In the genomic region with DNA sequence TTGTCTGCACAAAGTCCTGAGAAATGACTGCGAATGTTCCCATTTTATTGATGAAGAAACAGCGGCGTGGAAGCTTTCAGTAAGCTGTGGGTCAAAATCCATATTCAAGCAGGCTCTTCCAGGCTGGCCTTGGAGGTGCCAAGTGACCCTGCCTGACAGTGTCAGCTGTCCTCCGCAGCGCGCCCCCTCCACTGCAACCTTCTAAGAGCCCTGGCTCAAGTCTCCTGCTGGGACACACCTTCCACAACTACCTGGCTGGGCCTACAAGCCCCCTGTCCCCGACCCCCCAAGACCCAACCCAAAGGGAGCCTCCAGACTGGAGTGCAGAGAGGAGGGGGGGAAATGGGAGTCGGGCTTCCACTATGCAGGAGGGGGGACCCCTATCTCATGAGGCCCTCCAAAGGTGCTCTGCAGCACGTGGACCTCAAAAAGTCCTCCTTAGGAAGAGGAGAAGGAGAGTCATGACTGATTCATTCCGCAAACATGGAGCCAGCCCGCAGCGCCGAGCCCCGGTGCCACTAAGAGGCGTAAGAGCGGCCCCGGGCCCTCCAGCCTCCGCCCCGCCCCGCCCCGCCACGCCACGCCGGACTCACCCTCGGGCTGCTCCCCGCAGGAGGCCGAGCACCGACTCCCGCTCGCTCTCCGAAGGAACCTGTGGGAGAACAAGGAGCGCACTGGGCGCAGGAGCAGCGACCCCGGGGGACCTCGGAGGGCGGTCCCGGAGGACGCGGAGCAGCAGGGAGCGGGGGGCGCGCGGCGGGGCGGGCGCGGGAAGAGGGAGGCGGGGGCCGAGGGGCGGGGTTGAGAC, we compare ENCODE assay signal across 9 cellular contexts. TPM values are rescaled to one million over a fixed set of nuclear protein-coding genes. Genes with fewer than 3 reads are reported as not detected.
DNase-seq lines count a peak whose midpoint lies in the region; ATAC-seq, FAIRE-seq and TF ChIP-seq lines count a peak whose summit lies in the region.
"Had no signal": no experiment of that assay in that cellular context is flagged by ENCODE, and none has a peak within 500 bp of the region (broad histone marks: within the 10 kb centered on the region; RNA-seq: fewer than 3 reads in every experiment).

No MANE protein-coding gene starts in this region.

- TF ChIP-seq POLR2A in gastrocnemius medialis (IDR thresholded peaks at IDR 0.05), result no peak

- no peak for TF ChIP-seq CTCF in astrocyte (IDR thresholded peaks at IDR 0.05; ENCODE audit: insufficient read depth, low read depth, low read length)
- TF ChIP-seq CTCF in gastrocnemius medialis (IDR thresholded peaks at IDR 0.05 in 4 of 5, conservative IDR thresholded peaks at IDR 0.05 in 1 of 5), result no peak

- H4K20me1 ChIP-seq in astrocyte (ENCODE audit: insufficient read depth, low read length), result peaks cover 45% of the 10 kb centered on the region

- H3K4me3 Mint-ChIP-seq in astrocyte (ENCODE audit: unreplicated experiment), result peak overlapping the region; percentile 87

- H3K36me3 ChIP-seq in astrocyte (ENCODE audit: insufficient read depth, low read length) (peaks cover 14% of the 10 kb centered on the region), gastrocnemius medialis (no peaks in the 10 kb centered on the region)

- no peak overlapping the region for H3K27ac Mint-ChIP-seq in astrocyte (ENCODE audit: unreplicated experiment)

- H3K9me3 Mint-ChIP-seq in astrocyte (ENCODE audit: unreplicated experiment), result no peaks in the 10 kb centered on the region

- H3K4me2 ChIP-seq in astrocyte (ENCODE audit: low read length), result peak overlapping the region; percentile 85

- intact Hi-C loops in gastrocnemius medialis (cut with DNase I; ENCODE audit: low total_unique reads), result no loop called here

- DNase-seq in NCI-H2196 (lab: John Stamatoyannopoulos, UW; ENCODE audit: unreplicated experiment), result peak; percentile 44
- DNase-seq in NCI-H2196 treated with DMSO at 0.1 percent for 48 hours (lab: John Stamatoyannopoulos, UW; ENCODE audit: unreplicated experiment), result no peak
- peak; percentile 48 for DNase-seq in NCI-H460 (ENCODE audit: extremely low read depth, low read depth)
- DNase-seq in astrocyte (ENCODE audit: low read depth), result peak; percentile 67
- DNase-seq in gastrocnemius medialis, result peak in 1 of 2 donors; percentile 21
- no peak for DNase-seq in KG1 (lab: John Stamatoyannopoulos, UW)
- no peak for DNase-seq in activated CD4-positive, CD25-positive, alpha-beta regulatory T cell treated with anti-CD3 and anti-CD28 coated beads, Interleukin-2, amount 50 U/mL, for 72 hours
- DNase-seq: DND-41 had no signal

- peak overlapping the region; percentile 54 for H3K4me3 ChIP-seq in astrocyte (ENCODE audit: insufficient read depth, low read depth, low read length)
- peak overlapping the region; percentile 45 for H3K4me3 ChIP-seq in iPS-11a (ENCODE audit: low read depth, low read length)
- peak overlapping the region; percentile 46 to 77 (median 68) for H3K4me3 ChIP-seq in gastrocnemius medialis

- H3K36me3 Mint-ChIP-seq in astrocyte (ENCODE audit: low read depth, unreplicated experiment), result peaks cover 11% of the 10 kb centered on the region

- peak overlapping the region; percentile 56 for H2AFZ ChIP-seq in astrocyte (ENCODE audit: low read depth, low read length)

- no peaks in the 10 kb centered on the region for H3K79me2 ChIP-seq in astrocyte (ENCODE audit: insufficient read depth, low read length)

- peak; percentile 64 to 71 for ATAC-seq in gastrocnemius medialis

- H3K4me1 ChIP-seq in astrocyte (ENCODE audit: insufficient read depth, low read length), result peaks cover 15% of the 10 kb centered on the region
- peaks cover 4 to 5% of the 10 kb centered on the region in 2 donors for H3K4me1 ChIP-seq in gastrocnemius medialis

- H3K9ac ChIP-seq in astrocyte (ENCODE audit: low read length), result peak overlapping the region; percentile 77

- FAIRE-seq in astrocyte (lab: Jason Lieb, UNC), result no peak

- in situ Hi-C loops in gastrocnemius medialis (cut with MboI; ENCODE audit: low sequenced_read_pairs in 4 of 4), result no loop called here

- H3K27me3 Mint-ChIP-seq in astrocyte (ENCODE audit: low read depth, unreplicated experiment), result peaks cover 21% of the 10 kb centered on the region

- no peaks in the 10 kb centered on the region for H3K27me3 ChIP-seq in astrocyte (ENCODE audit: insufficient read depth, low read length)
- H3K27me3 ChIP-seq in gastrocnemius medialis, result no peaks in the 10 kb centered on the region

- H3K9me3 ChIP-seq in astrocyte (ENCODE audit: insufficient read depth, low read depth, low read length) (no peaks in the 10 kb centered on the region), gastrocnemius medialis (no peaks in the 10 kb centered on the region)

- H3K27ac ChIP-seq in astrocyte (ENCODE audit: low read depth, low read length) (no peak overlapping the region), gastrocnemius medialis (peak overlapping the region in 2 of 4 donors; percentile 16 to 35)

- H3K4me1 Mint-ChIP-seq in astrocyte (ENCODE audit: low read depth, unreplicated experiment), result peaks cover 15% of the 10 kb centered on the region

RNA-seq across cellular contexts. Expression of a gene that starts 0.6 kb away (rescaled TPM):
- 9.6 and 13.4 TPM in 2 replicates for total RNA-seq in NCI-H460 (2014; rRNA removed; shearing (Covaris generic))
- 72.9 and 82.6 TPM in 2 replicates for polyA plus RNA-seq in NCI-H460 (2014; cell fraction: nucleus; rRNA removed)
- total RNA-seq in astrocyte, result 5.9 and 6.5 TPM in 2 replicates
- 1 to 10 TPM in 2 of 4 donors, under 1 TPM in 2; 0.12 to 2.4 (median 1.1) TPM for total RNA-seq in gastrocnemius medialis

RNA-seq across cellular contexts. Expression of a gene that starts 14.6 kb away (rescaled TPM):
- total RNA-seq in NCI-H460 (2014; rRNA removed; shearing (Covaris generic)), result not detected in 2 replicates
- polyA plus RNA-seq in NCI-H460 (2014; cell fraction: nucleus; rRNA removed), result 0.17 TPM in 1 of 2 replicates, not detected in the other
- not detected in 2 replicates for total RNA-seq in astrocyte
- 10 to 100 TPM; 18.4 to 28.2 (median 20.8) TPM for total RNA-seq in gastrocnemius medialis

RNA-seq across cellular contexts. Expression of a gene that starts 52.1 kb away (rescaled TPM):
- total RNA-seq in NCI-H460 (2014; rRNA removed; shearing (Covaris generic)), result 0.09 TPM in 1 of 2 replicates, not detected in the other
- not detected in 2 replicates for polyA plus RNA-seq in NCI-H460 (2014; cell fraction: nucleus; rRNA removed)
- total RNA-seq in astrocyte (0.16 TPM in 1 of 2 replicates, not detected in the other), gastrocnemius medialis (not detected)

RNA-seq across cellular contexts. Expression of a gene that starts 53.6 kb away (rescaled TPM):
- 40.2 and 41.8 TPM in 2 replicates for total RNA-seq in NCI-H460 (2014; rRNA removed; shearing (Covaris generic))
- 41.1 and 46.0 TPM in 2 replicates for polyA plus RNA-seq in NCI-H460 (2014; cell fraction: nucleus; rRNA removed)
- total RNA-seq in astrocyte, result 63.3 and 71.6 TPM in 2 replicates
- total RNA-seq in gastrocnemius medialis, result 100 to 1,000 TPM; 121 to 184 (median 145) TPM

Comparison
In these comparisons a context has a peak if more than half of its experiments do, and no peak if none do; other contexts are left out.
1. DNase-seq: peak in NCI-H2196 (single experiment), NCI-H460 (single experiment) and astrocyte (single experiment); none in NCI-H2196 treated with DMSO at 0.1 percent for 48 hours (single experiment), KG1 (single experiment) and activated CD4-positive, CD25-positive, alpha-beta regulatory T cell treated with anti-CD3 and anti-CD28 coated beads, Interleukin-2, amount 50 U/mL, for 72 hours (single experiment).
2. RNA of a gene that starts 14.6 kb away (total RNA-seq): 18.4 to 28.2 TPM in gastrocnemius medialis; not detected in NCI-H460 and not detected in astrocyte; every median in the first group is over 10 times any median in the second.
3. Peak in every context shown above with its lines, with median percentiles within 50 percentile points of each other: H3K4me3 ChIP-seq.